23 cellular contexts compared by ENCODE assay signal in genomic region chr15:23536659-23537058, GRCh38. TPM values are rescaled to one million over a fixed set of nuclear protein-coding genes. Genes with fewer than 3 reads are reported as not detected.
"Had no signal": no experiment of that assay in that cellular context is flagged by ENCODE, and none has a peak within 500 bp of the region (broad histone marks: within the 10 kb centered on the region; RNA-seq: fewer than 3 reads in every experiment).

No MANE protein-coding gene starts in this region.

- H3K36me3 ChIP-seq: heart left ventricle, neutrophil, right lobe of liver, spleen, stomach, thoracic aorta, transverse colon had no signal

- ATAC-seq: heart left ventricle; psoas muscle; right lobe of liver; stimulated activated memory B cell treated with anti-CD40 and anti-IgM and Interleukin-4, amounts not matched to agents 10 μg/mL and 1 μg/mL and 100 μg/mL, for 72 hours had no signal

- DNase-seq: cortex of kidney; dorsolateral prefrontal cortex; effector CD8-positive, alpha-beta T cell; foreskin melanocyte; heart left ventricle; hippocampal formation; kidney glomerular epithelial cell; mesendoderm; naive B cell; psoas muscle; retina; right lobe of liver; spleen; stimulated activated CD4-positive, alpha-beta T cell treated with anti-CD3 and anti-CD28 coated beads, Interleukin-15, amount 100 ng/mL, for 24 hours; stimulated activated CD4-positive, alpha-beta T cell treated with anti-CD3 and anti-CD28 coated beads, Interleukin-1b, Interleukin-23, amount 100 ng/mL, for 48 hours; stimulated activated CD4-positive, alpha-beta T cell treated with anti-CD3 and anti-CD28 coated beads, Interleukin-4, amount 100 ng/mL, for 24 hours; stomach; substantia nigra; transverse colon had no signal

- H3K27ac ChIP-seq: dorsolateral prefrontal cortex, heart left ventricle, neutrophil, psoas muscle, right lobe of liver, spleen, stomach, thoracic aorta, transverse colon had no signal

- H3K4me3 ChIP-seq: dorsolateral prefrontal cortex, heart left ventricle, psoas muscle, right lobe of liver, spleen, stomach, thoracic aorta, transverse colon had no signal

- H3K27me3 ChIP-seq: neutrophil, right lobe of liver, spleen, stomach, transverse colon had no signal

- H3K4me1 ChIP-seq: heart left ventricle, psoas muscle, right lobe of liver, spleen, stomach, transverse colon had no signal

- H3K9me3 ChIP-seq: heart left ventricle, neutrophil, psoas muscle, right lobe of liver, stomach, thoracic aorta, transverse colon had no signal

RNA-seq across cellular contexts. Expression of gene MKRN3, which starts 28.8 kb away (rescaled TPM):
- polyA plus RNA-seq: liver had no signal
